ENCODE assay signal across 8 cellular contexts in genomic region chr20:62938105-62938888, GRCh38. TPM values are rescaled to one million over a fixed set of nuclear protein-coding genes. Genes with fewer than 3 reads are reported as not detected.
DNase-seq lines count a peak whose midpoint lies in the region; ATAC-seq and TF ChIP-seq lines count a peak whose summit lies in the region.

Gene GID8, plus strand, starts transcription at chr20:62938147. Its CDS starts 3,356 bp downstream, at chr20:62941503.

- no peaks in the 10 kb centered on the region for H3K27me3 ChIP-seq in duodenal mucosa (ENCODE audit: control insufficient read depth in 1 of 2, insufficient read depth in 2 of 2, low read length in 2 of 2)

- TF ChIP-seq POLR2A in lower leg skin (IDR thresholded peaks at IDR 0.05): no peak

- intact Hi-C loops in lower leg skin (cut with DNase I; ENCODE audit: low total_unique reads): no loop called here

- H3K4me1 ChIP-seq in duodenal mucosa (ENCODE audit: control insufficient read depth in 1 of 2, insufficient read depth in 2 of 2, low read length in 2 of 2): peaks cover 20 to 35% of the 10 kb centered on the region in 2 donors

- H3K27ac ChIP-seq in duodenal mucosa (ENCODE audit: low read depth, low read length): peak within 1 kb of the TSS; percentile 86

- H3K4me3 ChIP-seq in duodenal mucosa (ENCODE audit: low read depth in 1 of 2, low read length in 2 of 2): peak within 1 kb of the TSS; percentile 91 to 92
- H3K4me3 ChIP-seq in lower leg skin (ENCODE audit: low read depth, poor library complexity, severe bottlenecking): peak within 1 kb of the TSS; percentile 94

- DNase-seq in Daoy (ENCODE audit: low read depth) (peak; percentile 51), HK-2 (ENCODE audit: unreplicated experiment) (peak; percentile 65), UCSD-AML1 (lab: John Stamatoyannopoulos, UW; ENCODE audit: unreplicated experiment) (peak; percentile 65), lower leg skin (ENCODE audit: low spot score in 2 of 2) (no peak), ecto neural progenitor cell (ENCODE audit: low spot score) (no peak)
- DNase-seq in stimulated activated naive CD8-positive, alpha-beta T cell treated with anti-CD3 and anti-CD28 coated beads, Interleukin-15, Interleukin-2, amounts not matched to agents 100 U/mL and 50 U/mL, for 24 hours: peak; percentile 60

- ATAC-seq in GM21390 (IDR thresholded peaks at IDR 0.05; ENCODE audit: unreplicated experiment): peak; percentile 57
- peak; percentile 64 for ATAC-seq in stimulated activated naive CD8-positive, alpha-beta T cell treated with anti-CD3 and anti-CD28 coated beads, Interleukin-15, Interleukin-2, amounts not matched to agents 100 U/mL and 50 U/mL, for 24 hours

- TF ChIP-seq CTCF in lower leg skin (IDR thresholded peaks at IDR 0.05): no peak

- peaks cover 14 to 36% of the 10 kb centered on the region in 2 donors for H3K36me3 ChIP-seq in duodenal mucosa (ENCODE audit: control insufficient read depth in 1 of 2, insufficient read depth in 2 of 2, low read length in 2 of 2)

- H3K9ac ChIP-seq in duodenal mucosa (ENCODE audit: low read depth in 1 of 2, low read length in 2 of 2): peak within 1 kb of the TSS; percentile 78 to 91

- WGBS in lower leg skin, 2 donors: 0% methylated on average over 27 to 29 of the region's 79 CpGs

- H3K9me3 ChIP-seq in duodenal mucosa (ENCODE audit: control insufficient read depth in 1 of 2, low read length in 2 of 2): no peaks in the 10 kb centered on the region

RNA-seq across cellular contexts. Expression of gene GID8, which starts in this region (rescaled TPM):
- total RNA-seq in Daoy (2014; rRNA removed; shearing (Covaris generic)): 23.1 and 25.3 TPM in 2 replicates
- 10 to 100 TPM; 39.6 to 59.3 (median 44.2) TPM for total RNA-seq in lower leg skin

Comparison
In these comparisons a context has a peak if more than half of its experiments do, and no peak if none do; other contexts are left out.
1. DNase-seq: peak in Daoy (single experiment), HK-2 (single experiment), UCSD-AML1 (single experiment) and stimulated activated naive CD8-positive, alpha-beta T cell treated with anti-CD3 and anti-CD28 coated beads, Interleukin-15, Interleukin-2, amounts not matched to agents 100 U/mL and 50 U/mL, for 24 hours (single experiment); none in lower leg skin (0 of 2) and ecto neural progenitor cell (single experiment).